ENCODE assay signal across 28 cellular contexts in the genomic region with DNA sequence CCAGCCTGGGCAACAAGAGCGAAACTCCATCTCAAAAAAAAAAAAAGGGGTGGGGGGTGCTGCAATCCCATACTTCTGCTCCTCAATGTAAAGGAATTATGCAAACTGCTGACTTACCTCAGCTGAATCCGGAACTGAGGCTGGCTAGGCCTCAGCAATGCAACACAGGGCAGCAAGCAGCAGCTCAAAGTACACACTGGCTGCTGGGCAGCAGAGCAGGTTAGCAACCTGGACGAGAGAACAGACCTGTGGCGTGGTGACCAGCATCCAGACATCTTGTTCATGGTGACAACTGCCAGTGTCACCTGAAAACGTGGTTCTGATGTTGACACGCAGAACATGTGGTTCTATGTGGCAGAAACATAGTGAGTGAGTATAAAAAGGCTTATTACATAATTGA. TPM values are rescaled to one million over a fixed set of nuclear protein-coding genes. Genes with fewer than 3 reads are reported as not detected.
DNase-seq lines count a peak whose midpoint lies in the region; ATAC-seq, FAIRE-seq and TF ChIP-seq lines count a peak whose summit lies in the region.
"Had no signal": no experiment of that assay in that cellular context is flagged by ENCODE, and none has a peak within 500 bp of the region (broad histone marks: within the 10 kb centered on the region; RNA-seq: fewer than 3 reads in every experiment).

No MANE protein-coding gene starts in this region.

- H3K36me3 Mint-ChIP-seq in astrocyte (ENCODE audit: low read depth, unreplicated experiment) = peaks cover 53% of the 10 kb centered on the region
- peaks cover 57% of the 10 kb centered on the region for H3K36me3 Mint-ChIP-seq in glutamatergic neuron (ENCODE audit: unreplicated experiment)
- H3K36me3 Mint-ChIP-seq in chondrocyte (ENCODE audit: low read depth) = peaks cover 63% of the 10 kb centered on the region

- H3K4me1 ChIP-seq in HepG2 (ENCODE audit: insufficient read depth, low read length) = peaks cover 6% of the 10 kb centered on the region; the same call in 1 of the 2 replicates
- H3K4me1 ChIP-seq in right lobe of liver = no peaks in the 10 kb centered on the region
- no peaks in the 10 kb centered on the region for H3K4me1 ChIP-seq in astrocyte (ENCODE audit: insufficient read depth, low read length)
- H3K4me1 ChIP-seq in subcutaneous abdominal adipose tissue (ENCODE audit: control insufficient read depth in 5 of 5, insufficient read depth in 5 of 5, low read length in 5 of 5) = no peaks in the 10 kb centered on the region
- H3K4me1 ChIP-seq: A549; BLaER1 treated with 17β-estradiol and CSF1 and Interleukin-3, amounts not matched to agents 10 nM and 100 nM; Caco-2 had no signal

- H3K4me3 ChIP-seq in HepG2 (replicated peaks in 1 of 3; ENCODE audit: insufficient read depth in 1 of 3, low read depth in 2 of 3, low read length in 3 of 3) (no peak overlapping the region), right lobe of liver (no peak overlapping the region), astrocyte (ENCODE audit: insufficient read depth, low read depth, low read length) (no peak overlapping the region), subcutaneous abdominal adipose tissue (ENCODE audit: low read depth in 1 of 5, low read length in 5 of 5) (peak overlapping the region in 4 of 5 donors; percentile 2 to 50 (median 28))
- H3K4me3 ChIP-seq: A549; BLaER1 treated with 17β-estradiol and CSF1 and Interleukin-3, amounts not matched to agents 10 nM and 100 nM; GM12878 had no signal

- TF ChIP-seq RAD21 in HepG2 (CRISPR knock-in tag; IDR thresholded peaks at IDR 0.05) = no peak

- WGBS in HepG2 (ENCODE audit: low lambda C conversion rate) = 44% methylated on average over 6 of the region's 6 CpGs
- 70% methylated on average over 5 of the region's 6 CpGs for WGBS in right lobe of liver (ENCODE audit: insufficient coverage, low coverage, low lambda C conversion rate, missing lambda C conversion rate)

- DNase-seq in HepG2 (ENCODE audit: low spot score) (peak; percentile 10), right lobe of liver (no peak), astrocyte (ENCODE audit: low read depth) (no peak), glutamatergic neuron (no peak), chondrocyte (ENCODE audit: low spot score) (no peak), NCI-H2029 (lab: John Stamatoyannopoulos, UW) (no peak)
- DNase-seq: AML-193; Caco-2; Calu3; CD4-positive, alpha-beta T cell; CD8-positive, alpha-beta T cell; DMS153; DMS53; DMS79; DND-41; EL; GDM1 had no signal

- TF ChIP-seq EP300 in HepG2 (IDR thresholded peaks at IDR 0.05; ENCODE audit: low read depth in 2 of 2, low read length in 2 of 2) (no peak), HepG2 (CRISPR knock-in tag; IDR thresholded peaks at IDR 0.05; ENCODE audit: borderline replicate concordance) (no peak)

- H3K27me3 ChIP-seq in HepG2 (ENCODE audit: control insufficient read depth in 1 of 2, insufficient read depth in 2 of 2, low read length in 2 of 2) = no peaks in the 10 kb centered on the region
- no peaks in the 10 kb centered on the region for H3K27me3 ChIP-seq in right lobe of liver
- no peaks in the 10 kb centered on the region for H3K27me3 ChIP-seq in astrocyte (ENCODE audit: insufficient read depth, low read length)
- no peaks in the 10 kb centered on the region for H3K27me3 ChIP-seq in subcutaneous abdominal adipose tissue (ENCODE audit: control insufficient read depth in 5 of 5, insufficient read depth in 4 of 5, low read length in 5 of 5)
- H3K27me3 ChIP-seq: BLaER1 treated with 17β-estradiol and CSF1 and Interleukin-3, amounts not matched to agents 10 nM and 100 nM had no signal

- POLR2A ChIA-PET in HepG2 (lab: Yijun Ruan, JAX) = no interaction called here

- H3K79me2 ChIP-seq in HepG2 (ENCODE audit: insufficient read depth, low read length) = no peaks in the 10 kb centered on the region
- H3K79me2 ChIP-seq in astrocyte (ENCODE audit: insufficient read depth, low read length) = no peaks in the 10 kb centered on the region

- H3K9ac ChIP-seq in HepG2 (ENCODE audit: insufficient read depth, low read depth, low read length) (no peak overlapping the region), astrocyte (ENCODE audit: low read length) (no peak overlapping the region), subcutaneous abdominal adipose tissue (ENCODE audit: low read length in 5 of 5) (no peak overlapping the region)
- H3K9ac ChIP-seq: BLaER1 treated with 17β-estradiol and CSF1 and Interleukin-3, amounts not matched to agents 10 nM and 100 nM had no signal

- H3K4me2 ChIP-seq in HepG2 (ENCODE audit: low read depth, low read length) = no peak overlapping the region
- H3K4me2 ChIP-seq in astrocyte (ENCODE audit: low read length) = no peak overlapping the region
- H3K4me2 ChIP-seq: A549; BLaER1 treated with 17β-estradiol and CSF1 and Interleukin-3, amounts not matched to agents 10 nM and 100 nM had no signal

- ATAC-seq in HepG2 = peak; percentile 82
- ATAC-seq in right lobe of liver = no peak
- no peak for ATAC-seq in GM21529 (IDR thresholded peaks at IDR 0.05; ENCODE audit: unreplicated experiment)
- ATAC-seq: A549; CD8-positive, alpha-beta T cell; GM12878 had no signal

- in situ Hi-C loops in HepG2 (cut with HindIII; ENCODE audit: extremely low pct_ligation_motif_present, low pct_unique_long_range_greater_than_20kb) = no loop called here

- H3K9me3 Mint-ChIP-seq in astrocyte (ENCODE audit: unreplicated experiment) (peaks cover 73% of the 10 kb centered on the region), glutamatergic neuron (ENCODE audit: unreplicated experiment) (peaks cover 27% of the 10 kb centered on the region), chondrocyte (ENCODE audit: low read depth) (peaks cover 63% of the 10 kb centered on the region)

- FAIRE-seq in HepG2 (lab: Jason Lieb, UNC) (no peak), astrocyte (lab: Jason Lieb, UNC) (no peak)
- FAIRE-seq: A549, D721Med, GM12878, GM12892, GM18507 had no signal

- H3K27ac ChIP-seq in HepG2 (ENCODE audit: extremely low read length, insufficient read depth, low read length) (no peak overlapping the region), right lobe of liver (no peak overlapping the region), astrocyte (ENCODE audit: low read depth, low read length) (no peak overlapping the region), subcutaneous abdominal adipose tissue (ENCODE audit: low read depth, low read length) (no peak overlapping the region)
- H3K27ac ChIP-seq: 22Rv1; A549; BLaER1 treated with 17β-estradiol and CSF1 and Interleukin-3, amounts not matched to agents 10 nM and 100 nM; C4-2B had no signal

- no peaks in the 10 kb centered on the region; a peak in 1 of 5 replicates for H3K36me3 ChIP-seq in HepG2 (replicated peaks in 1 of 2; ENCODE audit: control insufficient read depth in 1 of 2, insufficient read depth in 2 of 2, low read length in 2 of 2)
- no peaks in the 10 kb centered on the region for H3K36me3 ChIP-seq in right lobe of liver
- H3K36me3 ChIP-seq in astrocyte (ENCODE audit: insufficient read depth, low read length) = peaks cover 2% of the 10 kb centered on the region
- H3K36me3 ChIP-seq in subcutaneous abdominal adipose tissue (ENCODE audit: control insufficient read depth in 5 of 5, insufficient read depth in 5 of 5, low read length in 5 of 5) = peaks cover 2 to 15% (median 7%) of the 10 kb centered on the region in 5 donors

- TF ChIP-seq CTCF in HepG2 (CRISPR knock-in tag; IDR thresholded peaks at IDR 0.05) = no peak
- TF ChIP-seq CTCF in right lobe of liver (IDR thresholded peaks at IDR 0.05) = no peak
- no peak for TF ChIP-seq CTCF in astrocyte (IDR thresholded peaks at IDR 0.05; ENCODE audit: insufficient read depth, low read depth, low read length)
- TF ChIP-seq CTCF in glutamatergic neuron (IDR thresholded peaks at IDR 0.05; ENCODE audit: partially characterized antibody, unreplicated experiment) = no peak
- TF ChIP-seq CTCF in chondrocyte (IDR thresholded peaks at IDR 0.05) = no peak

- no peaks in the 10 kb centered on the region for H3K4me1 Mint-ChIP-seq in astrocyte (ENCODE audit: low read depth, unreplicated experiment)
- no peaks in the 10 kb centered on the region for H3K4me1 Mint-ChIP-seq in glutamatergic neuron (ENCODE audit: low read depth, unreplicated experiment)
- H3K4me1 Mint-ChIP-seq in chondrocyte (ENCODE audit: low read depth) = no peaks in the 10 kb centered on the region
- H3K4me1 Mint-ChIP-seq: B cell had no signal

- CTCF ChIA-PET in HepG2 (lab: Yijun Ruan, JAX; ENCODE audit: low intra/inter-chr PET ratio, low total read pairs) = no interaction called here

- peaks cover 41% of the 10 kb centered on the region for H3K9me3 ChIP-seq in HepG2 (ENCODE audit: low read length)
- peaks cover 0 to 5% (median 2%) of the 10 kb centered on the region in 4 donors for H3K9me3 ChIP-seq in right lobe of liver
- H3K9me3 ChIP-seq in astrocyte (ENCODE audit: insufficient read depth, low read depth, low read length) = peaks cover 47% of the 10 kb centered on the region
- peaks cover 38 to 91% (median 85%) of the 10 kb centered on the region in 5 donors for H3K9me3 ChIP-seq in subcutaneous abdominal adipose tissue (ENCODE audit: control insufficient read depth in 5 of 5, low read length in 5 of 5)

- H3K27ac Mint-ChIP-seq in astrocyte (ENCODE audit: unreplicated experiment) (no peak overlapping the region), glutamatergic neuron (ENCODE audit: unreplicated experiment) (peak overlapping the region; percentile 12), chondrocyte (ENCODE audit: unreplicated experiment) (no peak overlapping the region)
- H3K27ac Mint-ChIP-seq: B cell; CD4-positive, alpha-beta T cell; CD8-positive, alpha-beta T cell had no signal

- no peaks in the 10 kb centered on the region for H4K20me1 ChIP-seq in HepG2 (ENCODE audit: insufficient read depth, low read length)
- no peaks in the 10 kb centered on the region for H4K20me1 ChIP-seq in astrocyte (ENCODE audit: insufficient read depth, low read length)
- H4K20me1 ChIP-seq: BLaER1 treated with 17β-estradiol and CSF1 and Interleukin-3, amounts not matched to agents 10 nM and 100 nM had no signal

- H3K4me3 Mint-ChIP-seq in astrocyte (ENCODE audit: unreplicated experiment) = peak overlapping the region; percentile 27
- no peak overlapping the region for H3K4me3 Mint-ChIP-seq in glutamatergic neuron (ENCODE audit: unreplicated experiment)
- H3K4me3 Mint-ChIP-seq in chondrocyte (ENCODE audit: unreplicated experiment) = no peak overlapping the region
- H3K4me3 Mint-ChIP-seq: B cell; CD4-positive, alpha-beta T cell; CD8-positive, alpha-beta T cell had no signal

- no peak for TF ChIP-seq POLR2A in HepG2 (IDR thresholded peaks at IDR 0.05; ENCODE audit: insufficient read depth in 1 of 2, low read depth in 2 of 2, low read length in 2 of 2)
- TF ChIP-seq POLR2A in right lobe of liver (IDR thresholded peaks at IDR 0.05) = no peak

- H3K27me3 Mint-ChIP-seq in astrocyte (ENCODE audit: low read depth, unreplicated experiment) = no peaks in the 10 kb centered on the region
- H3K27me3 Mint-ChIP-seq in glutamatergic neuron (ENCODE audit: unreplicated experiment) = peaks cover 9% of the 10 kb centered on the region
- no peaks in the 10 kb centered on the region for H3K27me3 Mint-ChIP-seq in chondrocyte (ENCODE audit: low read depth)
- H3K27me3 Mint-ChIP-seq: B cell; CD4-positive, alpha-beta T cell had no signal

- intact Hi-C loops in HepG2 (cut with micrococcal nuclease; ENCODE audit: unreplicated experiment) (no loop called here), right lobe of liver (cut with DNase I) (no loop called here)

- no peak overlapping the region for H2AFZ ChIP-seq in HepG2 (ENCODE audit: low read length)
- no peak overlapping the region for H2AFZ ChIP-seq in astrocyte (ENCODE audit: low read depth, low read length)

- no TSS peak for BruUV-seq in HepG2 (replicated peaks; lab: Mats Ljungman, UMichigan)

RNA-seq across cellular contexts. Expression of a gene that starts 28.1 kb away (rescaled TPM):
- total RNA-seq in HepG2 (2016; rRNA removed; fragmentation: Illumina TruSeq; extraction: Trizol) (6.2 and 8.8 TPM in 2 replicates), right lobe of liver (under 1 TPM; 0.25 to 0.67 (median 0.41) TPM), astrocyte (3.2 and 4.4 TPM in 2 replicates), glutamatergic neuron (ENCODE audit: unreplicated experiment) (10.9 TPM), chondrocyte (3.3 to 5.0 TPM (median 3.4 TPM) in 3 replicates)
- total RNA-seq in HepG2 (2016; cell fraction: cytosol; rRNA removed; fragmentation: Illumina TruSeq; extraction: Trizol; ENCODE audit: low read depth) = 1.2 and 1.4 TPM in 2 replicates
- 5.8 and 9.2 TPM in 2 replicates for total RNA-seq in HepG2 (2016; cell fraction: insoluble cytoplasmic fraction; rRNA removed; fragmentation: Illumina TruSeq; extraction: Trizol)
- total RNA-seq in HepG2 (2016; cell fraction: membrane; rRNA removed; fragmentation: Illumina TruSeq; extraction: Trizol) = 2.8 and 3.9 TPM in 2 replicates
- total RNA-seq in HepG2 (2016; cell fraction: nucleus; rRNA removed; fragmentation: Illumina TruSeq; extraction: Trizol) = 5.0 and 6.5 TPM in 2 replicates
- polyA plus RNA-seq in HepG2 (2011; rRNA removed) = 1.5 and 1.9 TPM in 2 replicates
- polyA plus RNA-seq in HepG2 (2011; cell fraction: cytosol; rRNA removed) = 0.97 and 1.4 TPM in 2 replicates
- polyA plus RNA-seq in HepG2 (2011; cell fraction: nucleus; rRNA removed) = 0.85 and 0.92 TPM in 2 replicates
- 3.0 and 3.3 TPM in 2 replicates for polyA plus RNA-seq in HepG2 (2012)
- polyA plus RNA-seq in HepG2 (2016; cell fraction: cytosol; fragmentation: Illumina TruSeq; extraction: Trizol; ENCODE audit: low read depth) = 0.28 and 0.34 TPM in 2 replicates
- 4.4 and 5.6 TPM in 2 replicates for polyA plus RNA-seq in HepG2 (2016; cell fraction: insoluble cytoplasmic fraction; fragmentation: Illumina TruSeq; extraction: Trizol; ENCODE audit: low read depth)
- polyA plus RNA-seq in HepG2 (2016; cell fraction: membrane; fragmentation: Illumina TruSeq; extraction: Trizol; ENCODE audit: low read depth) = 0.72 and 0.88 TPM in 2 replicates
- 5.1 and 5.6 TPM in 2 replicates for polyA plus RNA-seq in HepG2 (2016; cell fraction: nucleus; fragmentation: Illumina TruSeq; extraction: Trizol; ENCODE audit: insufficient read depth, low read depth)
- polyA minus RNA-seq in HepG2 (2011; rRNA and poly(A)+ RNA removed; ENCODE audit: low replicate concordance) = 0.33 and 1.2 TPM in 2 replicates
- 2.7 and 4.2 TPM in 2 replicates for polyA minus RNA-seq in HepG2 (2011; cell fraction: cytosol; rRNA and poly(A)+ RNA removed)
- 8.2 and 10.2 TPM in 2 replicates for polyA minus RNA-seq in HepG2 (2011; cell fraction: nucleus; rRNA and poly(A)+ RNA removed)

RNA-seq across cellular contexts. Expression of a gene that starts 36.2 kb away (rescaled TPM):
- total RNA-seq in HepG2 (2016; rRNA removed; fragmentation: Illumina TruSeq; extraction: Trizol) = 28.9 and 35.3 TPM in 2 replicates
- 5.8 and 9.2 TPM in 2 replicates for total RNA-seq in HepG2 (2016; cell fraction: cytosol; rRNA removed; fragmentation: Illumina TruSeq; extraction: Trizol; ENCODE audit: low read depth)
- total RNA-seq in HepG2 (2016; cell fraction: insoluble cytoplasmic fraction; rRNA removed; fragmentation: Illumina TruSeq; extraction: Trizol) = 30.1 and 36.1 TPM in 2 replicates
- 18.6 and 18.7 TPM in 2 replicates for total RNA-seq in HepG2 (2016; cell fraction: membrane; rRNA removed; fragmentation: Illumina TruSeq; extraction: Trizol)
- total RNA-seq in HepG2 (2016; cell fraction: nucleus; rRNA removed; fragmentation: Illumina TruSeq; extraction: Trizol) = 18.7 and 19.2 TPM in 2 replicates
- polyA plus RNA-seq in HepG2 (2011; rRNA removed) = 10.9 and 12.9 TPM in 2 replicates
- polyA plus RNA-seq in HepG2 (2011; cell fraction: cytosol; rRNA removed) = 5.0 and 7.2 TPM in 2 replicates
- 5.5 and 6.9 TPM in 2 replicates for polyA plus RNA-seq in HepG2 (2011; cell fraction: nucleus; rRNA removed)
- polyA plus RNA-seq in HepG2 (2012) = 7.8 and 8.8 TPM in 2 replicates
- 4.9 and 6.0 TPM in 2 replicates for polyA plus RNA-seq in HepG2 (2016; cell fraction: cytosol; fragmentation: Illumina TruSeq; extraction: Trizol; ENCODE audit: low read depth)
- 24.4 and 28.4 TPM in 2 replicates for polyA plus RNA-seq in HepG2 (2016; cell fraction: insoluble cytoplasmic fraction; fragmentation: Illumina TruSeq; extraction: Trizol; ENCODE audit: low read depth)
- 9.1 and 9.6 TPM in 2 replicates for polyA plus RNA-seq in HepG2 (2016; cell fraction: membrane; fragmentation: Illumina TruSeq; extraction: Trizol; ENCODE audit: low read depth)
- 23.5 and 25.1 TPM in 2 replicates for polyA plus RNA-seq in HepG2 (2016; cell fraction: nucleus; fragmentation: Illumina TruSeq; extraction: Trizol; ENCODE audit: insufficient read depth, low read depth)
- polyA minus RNA-seq in HepG2 (2011; rRNA and poly(A)+ RNA removed; ENCODE audit: low replicate concordance) = 4.7 and 7.8 TPM in 2 replicates
- 6.7 and 11.7 TPM in 2 replicates for polyA minus RNA-seq in HepG2 (2011; cell fraction: cytosol; rRNA and poly(A)+ RNA removed)
- 16.0 and 18.4 TPM in 2 replicates for polyA minus RNA-seq in HepG2 (2011; cell fraction: nucleus; rRNA and poly(A)+ RNA removed)
- 1 to 10 TPM; 1.7 to 5.1 (median 3.0) TPM for total RNA-seq in right lobe of liver
- total RNA-seq in astrocyte = 8.9 and 9.3 TPM in 2 replicates
- total RNA-seq in glutamatergic neuron (ENCODE audit: unreplicated experiment) = 8.0 TPM
- 5.4 to 9.8 TPM (median 6.2 TPM) in 3 replicates for total RNA-seq in chondrocyte

RNA-seq across cellular contexts. Expression of a gene that starts 41.4 kb away (rescaled TPM):
- total RNA-seq in HepG2 (2016; rRNA removed; fragmentation: Illumina TruSeq; extraction: Trizol) (9.8 and 23.2 TPM in 2 replicates), right lobe of liver (100 to 1,000 TPM in 1 of 6 experiments, 10 to 100 TPM in 5; 26.3 to 159 (median 28.0) TPM), astrocyte (65.2 and 71.7 TPM in 2 replicates), glutamatergic neuron (ENCODE audit: unreplicated experiment) (92.7 TPM), chondrocyte (48.1 to 68.3 TPM (median 48.8 TPM) in 3 replicates)
- total RNA-seq in HepG2 (2016; cell fraction: cytosol; rRNA removed; fragmentation: Illumina TruSeq; extraction: Trizol; ENCODE audit: low read depth) = 8.5 and 9.9 TPM in 2 replicates
- 5.9 and 25.7 TPM in 2 replicates for total RNA-seq in HepG2 (2016; cell fraction: insoluble cytoplasmic fraction; rRNA removed; fragmentation: Illumina TruSeq; extraction: Trizol)
- total RNA-seq in HepG2 (2016; cell fraction: membrane; rRNA removed; fragmentation: Illumina TruSeq; extraction: Trizol) = 11.2 and 13.7 TPM in 2 replicates
- total RNA-seq in HepG2 (2016; cell fraction: nucleus; rRNA removed; fragmentation: Illumina TruSeq; extraction: Trizol) = 38.0 and 41.5 TPM in 2 replicates
- 41.0 and 41.7 TPM in 2 replicates for polyA plus RNA-seq in HepG2 (2011; rRNA removed)
- polyA plus RNA-seq in HepG2 (2011; cell fraction: cytosol; rRNA removed) = 10.1 and 16.3 TPM in 2 replicates
- 461 and 645 TPM in 2 replicates for polyA plus RNA-seq in HepG2 (2011; cell fraction: nucleus; rRNA removed)
- 25.9 and 38.7 TPM in 2 replicates for polyA plus RNA-seq in HepG2 (2012)
- 4.4 and 5.2 TPM in 2 replicates for polyA plus RNA-seq in HepG2 (2016; cell fraction: cytosol; fragmentation: Illumina TruSeq; extraction: Trizol; ENCODE audit: low read depth)
- polyA plus RNA-seq in HepG2 (2016; cell fraction: insoluble cytoplasmic fraction; fragmentation: Illumina TruSeq; extraction: Trizol; ENCODE audit: low read depth) = 7.4 and 11.3 TPM in 2 replicates
- 8.0 and 10.2 TPM in 2 replicates for polyA plus RNA-seq in HepG2 (2016; cell fraction: membrane; fragmentation: Illumina TruSeq; extraction: Trizol; ENCODE audit: low read depth)
- 159 and 170 TPM in 2 replicates for polyA plus RNA-seq in HepG2 (2016; cell fraction: nucleus; fragmentation: Illumina TruSeq; extraction: Trizol; ENCODE audit: insufficient read depth, low read depth)
- polyA minus RNA-seq in HepG2 (2011; rRNA and poly(A)+ RNA removed; ENCODE audit: low replicate concordance) = 80.6 and 93.0 TPM in 2 replicates
- polyA minus RNA-seq in HepG2 (2011; cell fraction: cytosol; rRNA and poly(A)+ RNA removed) = 18.7 and 21.6 TPM in 2 replicates
- polyA minus RNA-seq in HepG2 (2011; cell fraction: nucleus; rRNA and poly(A)+ RNA removed) = 57.6 and 63.4 TPM in 2 replicates

Comparison
In these comparisons a context has a peak if more than half of its experiments do, and no peak if none do; other contexts are left out.
1. H3K4me3 ChIP-seq: peak in subcutaneous abdominal adipose tissue (4 of 5); none in HepG2 (0 of 3), right lobe of liver (0 of 3) and astrocyte (single experiment).